ENCODE assay signal across 8 cellular contexts in genomic region chr22:39773976-39774539, GRCh38.
DNase-seq lines count a peak whose midpoint lies in the region; ATAC-seq, FAIRE-seq and TF ChIP-seq lines count a peak whose summit lies in the region.

No MANE protein-coding gene starts in this region.

- FAIRE-seq in H54 (lab: Jason Lieb, UNC), result no peak

- peaks cover 2% of the 10 kb centered on the region for H3K36me3 Mint-ChIP-seq in activated naive CD8-positive, alpha-beta T cell treated with anti-CD3 and anti-CD28 coated beads for 36 hours

- H3K27me3 ChIP-seq in testis, result no peaks in the 10 kb centered on the region

- no peak overlapping the region for H3K4me3 Mint-ChIP-seq in activated naive CD8-positive, alpha-beta T cell treated with anti-CD3 and anti-CD28 coated beads for 36 hours

- peaks cover 6% of the 10 kb centered on the region for H3K9me3 Mint-ChIP-seq in activated naive CD8-positive, alpha-beta T cell treated with anti-CD3 and anti-CD28 coated beads for 36 hours

- no peaks in the 10 kb centered on the region for H3K36me3 ChIP-seq in testis (ENCODE audit: low read depth, missing control alignments)

- ATAC-seq in GM19452 (IDR thresholded peaks at IDR 0.05; ENCODE audit: unreplicated experiment), result peak; percentile 82
- ATAC-seq in GM19455 (IDR thresholded peaks at IDR 0.05; ENCODE audit: unreplicated experiment), result no peak

- no peak overlapping the region for H3K27ac ChIP-seq in testis

- TF ChIP-seq CTCF in testis (IDR thresholded peaks at IDR 0.05), result no peak

- intact Hi-C loops in testis (cut with DNase I; ENCODE audit: low total_unique reads), result no loop called here

- no peaks in the 10 kb centered on the region for H3K9me3 ChIP-seq in testis

- H3K27me3 Mint-ChIP-seq in activated naive CD8-positive, alpha-beta T cell treated with anti-CD3 and anti-CD28 coated beads for 36 hours, result peaks cover 6% of the 10 kb centered on the region

- 27 to 46% methylated on average over 4 of the region's 4 CpGs for WGBS in testis, 2 donors

- peak; percentile 32 for DNase-seq in M059J (ENCODE audit: low read depth)
- peak; percentile 31 for DNase-seq in activated naive CD8-positive, alpha-beta T cell treated with anti-CD3 and anti-CD28 coated beads for 36 hours
- peak; percentile 5 to 17 for DNase-seq in stimulated activated CD4-positive, alpha-beta T cell treated with anti-CD3 and anti-CD28 coated beads, Interleukin-4, amount 100 ng/mL, for 48 hours (ENCODE audit: low read depth in 2 of 2)
- DNase-seq in H54 (ENCODE audit: insufficient read length, low spot score), result no peak
- DNase-seq in testis, result no peak
- DNase-seq in NCI-H187 (lab: John Stamatoyannopoulos, UW), result no peak

- peaks cover 14% of the 10 kb centered on the region for H3K4me1 Mint-ChIP-seq in activated naive CD8-positive, alpha-beta T cell treated with anti-CD3 and anti-CD28 coated beads for 36 hours

- TF ChIP-seq POLR2A in H54 (IDR thresholded peaks at IDR 0.05; ENCODE audit: low read depth, low read length) (no peak), testis (IDR thresholded peaks at IDR 0.05) (no peak)

- no peaks in the 10 kb centered on the region for H3K4me1 ChIP-seq in testis

- no peak overlapping the region for H3K4me3 ChIP-seq in testis

- peak overlapping the region; percentile 8 for H3K27ac Mint-ChIP-seq in activated naive CD8-positive, alpha-beta T cell treated with anti-CD3 and anti-CD28 coated beads for 36 hours

Comparison
In these comparisons a context has a peak if more than half of its experiments do, and no peak if none do; other contexts are left out.
1. DNase-seq: peak in M059J (single experiment), activated naive CD8-positive, alpha-beta T cell treated with anti-CD3 and anti-CD28 coated beads for 36 hours (single experiment) and stimulated activated CD4-positive, alpha-beta T cell treated with anti-CD3 and anti-CD28 coated beads, Interleukin-4, amount 100 ng/mL, for 48 hours (2 of 2); none in H54 (single experiment), testis (single experiment) and NCI-H187 (0 of 2).